Comparison of ENCODE assay signal across 22 cellular contexts in the genomic region with DNA sequence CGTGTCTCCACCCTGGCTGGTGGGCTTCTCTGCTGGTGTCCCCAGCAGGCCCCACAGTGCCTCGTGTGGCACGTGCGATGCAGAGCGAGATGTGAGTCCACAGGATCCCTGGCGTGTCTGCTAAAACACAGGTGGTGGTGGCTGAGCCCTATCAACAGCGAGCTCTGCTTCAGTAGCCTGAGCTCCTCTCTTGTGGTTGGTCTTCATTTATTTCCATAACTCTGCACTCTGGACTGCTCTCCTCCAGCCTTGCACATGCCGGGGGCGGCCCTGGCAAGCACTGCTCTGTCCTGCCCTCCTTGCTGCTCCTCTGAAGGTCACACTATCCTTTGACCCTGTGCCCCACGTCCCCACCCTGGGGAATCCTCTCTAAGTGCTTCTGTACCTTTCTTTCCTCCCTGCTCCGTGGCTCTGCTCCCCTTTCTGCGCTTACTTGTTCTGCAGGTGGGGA. TPM values are rescaled to one million over a fixed set of nuclear protein-coding genes. Genes with fewer than 3 reads are reported as not detected.
A peak's percentile ranks its signal among the peaks of the same experiment; 100 is the strongest.
DNase-seq lines count a peak whose midpoint lies in the region; ATAC-seq and TF ChIP-seq lines count a peak whose summit lies in the region.
"Had no signal": no experiment of that assay in that cellular context is flagged by ENCODE, and none has a peak within 500 bp of the region (broad histone marks: within the 10 kb centered on the region; RNA-seq: fewer than 3 reads in every experiment).

No MANE protein-coding gene starts in this region.

- CTCF ChIA-PET in activated CD4-positive, alpha-beta memory T cell treated with anti-CD3 and anti-CD28 coated beads, Interleukin-2, amount 10 ng/mL, durations not matched to agents 7 days and 5 days (lab: Charles Lee) = no interaction called here

- H3K4me3 Mint-ChIP-seq in stimulated activated naive CD8-positive, alpha-beta T cell treated with anti-CD3 and anti-CD28 coated beads, Interleukin-15, amount 100 ng/mL, for 72 hours = no peak overlapping the region
- no peak overlapping the region for H3K4me3 Mint-ChIP-seq in activated CD4-positive, alpha-beta memory T cell treated with anti-CD3 and anti-CD28 coated beads, Interleukin-2, amount 10 ng/mL, durations not matched to agents 7 days and 5 days
- H3K4me3 Mint-ChIP-seq: activated naive CD4-positive, alpha-beta T cell treated with anti-CD3 and anti-CD28 coated beads for 36 hours; T-helper 1 cell treated with Interleukin-12 subunit alpha and Interleukin-12 subunit beta and Interleukin-4 antibody, amounts not matched to agents 30 μg/mL and 1 μg/mL, for 36 hours had no signal

- TF ChIP-seq CTCF in NB4 (IDR thresholded peaks at IDR 0.05; ENCODE audit: low read depth, low read length) (peak; percentile 10), esophagus muscularis mucosa (IDR thresholded peaks at IDR 0.05) (no peak)

- H3K27ac ChIP-seq in esophagus muscularis mucosa (replicated peaks in 1 of 4) = no peak overlapping the region
- H3K27ac ChIP-seq: left ventricle myocardium inferior, thyroid gland had no signal

- peaks cover 0 to 5% (median 0%) of the 10 kb centered on the region in 4 donors for H3K4me1 ChIP-seq in esophagus muscularis mucosa
- H3K4me1 ChIP-seq: Caco-2 had no signal

- H3K36me3 ChIP-seq in esophagus muscularis mucosa = no peaks in the 10 kb centered on the region
- H3K36me3 ChIP-seq: left ventricle myocardium inferior, thyroid gland had no signal

- POLR2A ChIA-PET in activated CD4-positive, alpha-beta memory T cell treated with anti-CD3 and anti-CD28 coated beads, Interleukin-2, amount 10 ng/mL, durations not matched to agents 7 days and 5 days (lab: Charles Lee) = no interaction called here

- no peaks in the 10 kb centered on the region for H3K9me3 Mint-ChIP-seq in stimulated activated naive CD8-positive, alpha-beta T cell treated with anti-CD3 and anti-CD28 coated beads, Interleukin-15, amount 100 ng/mL, for 72 hours
- H3K9me3 Mint-ChIP-seq in activated naive CD4-positive, alpha-beta T cell treated with anti-CD3 and anti-CD28 coated beads, Interleukin-2, amount 50 U/mL, for 72 hours = no peaks in the 10 kb centered on the region
- H3K9me3 Mint-ChIP-seq in activated CD4-positive, alpha-beta memory T cell treated with anti-CD3 and anti-CD28 coated beads, Interleukin-2, amount 10 ng/mL, durations not matched to agents 7 days and 5 days = no peaks in the 10 kb centered on the region
- H3K9me3 Mint-ChIP-seq: activated naive CD4-positive, alpha-beta T cell treated with anti-CD3 and anti-CD28 coated beads for 36 hours; T-helper 1 cell treated with Interleukin-12 subunit alpha and Interleukin-12 subunit beta and Interleukin-4 antibody, amounts not matched to agents 30 μg/mL and 1 μg/mL, for 36 hours had no signal

- no peak for TF ChIP-seq EP300 in esophagus muscularis mucosa (IDR thresholded peaks at IDR 0.05)

- no peak overlapping the region for H3K27ac Mint-ChIP-seq in stimulated activated naive CD8-positive, alpha-beta T cell treated with anti-CD3 and anti-CD28 coated beads, Interleukin-15, amount 100 ng/mL, for 72 hours
- H3K27ac Mint-ChIP-seq in activated naive CD4-positive, alpha-beta T cell treated with anti-CD3 and anti-CD28 coated beads, Interleukin-2, amount 50 U/mL, for 72 hours = no peak overlapping the region
- no peak overlapping the region for H3K27ac Mint-ChIP-seq in activated CD4-positive, alpha-beta memory T cell treated with anti-CD3 and anti-CD28 coated beads, Interleukin-2, amount 10 ng/mL, durations not matched to agents 7 days and 5 days
- H3K27ac Mint-ChIP-seq: activated naive CD4-positive, alpha-beta T cell treated with anti-CD3 and anti-CD28 coated beads for 36 hours; T-helper 1 cell treated with Interleukin-12 subunit alpha and Interleukin-12 subunit beta and Interleukin-4 antibody, amounts not matched to agents 30 μg/mL and 1 μg/mL, for 36 hours had no signal

- ATAC-seq in stimulated activated naive CD8-positive, alpha-beta T cell treated with anti-CD3 and anti-CD28 coated beads, Interleukin-15, amount 100 ng/mL, for 72 hours = peak; percentile 27
- ATAC-seq in activated naive CD4-positive, alpha-beta T cell treated with anti-CD3 and anti-CD28 coated beads, Interleukin-2, amount 50 U/mL, for 72 hours = no peak
- no peak for ATAC-seq in HG03521 (IDR thresholded peaks at IDR 0.05; ENCODE audit: unreplicated experiment)

- H3K27me3 ChIP-seq in esophagus muscularis mucosa = peaks cover 0 to 30% (median 2%) of the 10 kb centered on the region in 4 donors
- H3K27me3 ChIP-seq: thyroid gland had no signal

- H3K4me3 ChIP-seq in NB4 (ENCODE audit: low read depth, low read length) (no peak overlapping the region), esophagus muscularis mucosa (no peak overlapping the region)
- H3K4me3 ChIP-seq: left ventricle myocardium inferior, thyroid gland had no signal

- peaks cover 48% of the 10 kb centered on the region for H3K27me3 Mint-ChIP-seq in stimulated activated naive CD8-positive, alpha-beta T cell treated with anti-CD3 and anti-CD28 coated beads, Interleukin-15, amount 100 ng/mL, for 72 hours
- peaks cover 5% of the 10 kb centered on the region for H3K27me3 Mint-ChIP-seq in activated CD4-positive, alpha-beta memory T cell treated with anti-CD3 and anti-CD28 coated beads, Interleukin-2, amount 10 ng/mL, durations not matched to agents 7 days and 5 days

- DNase-seq in activated CD8-positive, alpha-beta memory T cell treated with anti-CD3 and anti-CD28 coated beads for 24 hours = peak; percentile 46
- no peak for DNase-seq in activated CD8-positive, alpha-beta memory T cell treated with anti-CD3 and anti-CD28 coated beads, Interleukin-2, amount 50 U/mL, for 4 hours
- DNase-seq in NB4 (ENCODE audit: low read depth) (no peak), esophagus muscularis mucosa (ENCODE audit: extremely low spot score) (peak; percentile 84)
- DNase-seq in stimulated activated naive CD8-positive, alpha-beta T cell treated with anti-CD3 and anti-CD28 coated beads, Interleukin-15, amount 100 ng/mL, for 72 hours = no peak
- DNase-seq in activated naive CD4-positive, alpha-beta T cell treated with anti-CD3 and anti-CD28 coated beads, Interleukin-2, amount 50 U/mL, for 72 hours (ENCODE audit: low spot score in 2 of 2) = no peak
- no peak for DNase-seq in activated CD4-positive, alpha-beta memory T cell treated with anti-CD3 and anti-CD28 coated beads, Interleukin-2, amount 10 ng/mL, durations not matched to agents 7 days and 5 days
- DNase-seq: activated naive CD4-positive, alpha-beta T cell treated with anti-CD3 and anti-CD28 coated beads for 36 hours; activated T-cell treated with anti-CD3 and anti-CD28 coated beads, Interleukin-2, amount 50 U/mL, for 1 hour; AML-193; anterior cingulate cortex; Caco-2; effector CD4-positive, alpha-beta T cell; GDM1; GOT3; left ventricle myocardium inferior; NCI-H187 treated with DMSO at 0.1 percent for 48 hours; NCI-H510A treated with DMSO at 0.1 percent for 48 hours; right cardiac atrium; thyroid gland had no signal

- no peaks in the 10 kb centered on the region for H3K9me3 ChIP-seq in esophagus muscularis mucosa
- H3K9me3 ChIP-seq: Caco-2, left ventricle myocardium inferior, thyroid gland had no signal

- no peaks in the 10 kb centered on the region for H3K36me3 Mint-ChIP-seq in activated naive CD4-positive, alpha-beta T cell treated with anti-CD3 and anti-CD28 coated beads, Interleukin-2, amount 50 U/mL, for 72 hours
- no peaks in the 10 kb centered on the region for H3K36me3 Mint-ChIP-seq in activated CD4-positive, alpha-beta memory T cell treated with anti-CD3 and anti-CD28 coated beads, Interleukin-2, amount 10 ng/mL, durations not matched to agents 7 days and 5 days (ENCODE audit: low read depth)

- H3K4me1 Mint-ChIP-seq in stimulated activated naive CD8-positive, alpha-beta T cell treated with anti-CD3 and anti-CD28 coated beads, Interleukin-15, amount 100 ng/mL, for 72 hours = no peaks in the 10 kb centered on the region
- no peaks in the 10 kb centered on the region for H3K4me1 Mint-ChIP-seq in activated CD4-positive, alpha-beta memory T cell treated with anti-CD3 and anti-CD28 coated beads, Interleukin-2, amount 10 ng/mL, durations not matched to agents 7 days and 5 days

- no peak for TF ChIP-seq POLR2A in NB4 (IDR thresholded peaks at IDR 0.05; ENCODE audit: extremely low read depth, insufficient read length)
- no peak for TF ChIP-seq POLR2A in esophagus muscularis mucosa (IDR thresholded peaks at IDR 0.05; ENCODE audit: low read depth)

- intact Hi-C loops in esophagus muscularis mucosa (cut with DNase I) = no loop called here

- WGBS in esophagus muscularis mucosa = 67% methylated on average over 12 of the region's 12 CpGs

RNA-seq across cellular contexts. Expression of gene NSUN2, which starts 59.2 kb away (rescaled TPM):
- 10 to 100 TPM; 25.7 to 42.8 (median 39.1) TPM for total RNA-seq in esophagus muscularis mucosa
- total RNA-seq in activated naive CD4-positive, alpha-beta T cell treated with anti-CD3 and anti-CD28 coated beads, Interleukin-2, amount 50 U/mL, for 72 hours = 10 to 100 TPM; 50.6 to 94.0 TPM
- total RNA-seq in activated CD4-positive, alpha-beta memory T cell treated with anti-CD3 and anti-CD28 coated beads, Interleukin-2, amount 10 ng/mL, durations not matched to agents 7 days and 5 days = 10 to 100 TPM; 63.5 to 73.3 TPM

RNA-seq across cellular contexts. Expression of gene SRD5A1, which starts 59.6 kb away (rescaled TPM):
- total RNA-seq in esophagus muscularis mucosa = 10 to 100 TPM in 1 of 4 donors, 1 to 10 TPM in 3; 2.2 to 10.3 (median 4.6) TPM
- 1 to 10 TPM; 7.3 to 8.4 TPM for total RNA-seq in activated naive CD4-positive, alpha-beta T cell treated with anti-CD3 and anti-CD28 coated beads, Interleukin-2, amount 50 U/mL, for 72 hours
- total RNA-seq in activated CD4-positive, alpha-beta memory T cell treated with anti-CD3 and anti-CD28 coated beads, Interleukin-2, amount 10 ng/mL, durations not matched to agents 7 days and 5 days = 10 to 100 TPM; 10.2 to 12.4 TPM

Comparison
In these comparisons a context has a peak if more than half of its experiments do, and no peak if none do; other contexts are left out.
1. DNase-seq: peak in activated CD8-positive, alpha-beta memory T cell treated with anti-CD3 and anti-CD28 coated beads for 24 hours (single experiment) and esophagus muscularis mucosa (single experiment); none in activated CD8-positive, alpha-beta memory T cell treated with anti-CD3 and anti-CD28 coated beads, Interleukin-2, amount 50 U/mL, for 4 hours (single experiment), NB4 (single experiment), stimulated activated naive CD8-positive, alpha-beta T cell treated with anti-CD3 and anti-CD28 coated beads, Interleukin-15, amount 100 ng/mL, for 72 hours (0 of 2), activated naive CD4-positive, alpha-beta T cell treated with anti-CD3 and anti-CD28 coated beads, Interleukin-2, amount 50 U/mL, for 72 hours (0 of 2) and activated CD4-positive, alpha-beta memory T cell treated with anti-CD3 and anti-CD28 coated beads, Interleukin-2, amount 10 ng/mL, durations not matched to agents 7 days and 5 days (single experiment).